ENCODE assay signal across 17 cellular contexts in genomic region chr2:3670941-3671340, GRCh38. TPM values are rescaled to one million over a fixed set of nuclear protein-coding genes. Genes with fewer than 3 reads are reported as not detected.
DNase-seq lines count a peak whose midpoint lies in the region; ATAC-seq and TF ChIP-seq lines count a peak whose summit lies in the region.
"Had no signal": no experiment of that assay in that cellular context is flagged by ENCODE, and none has a peak within 500 bp of the region (broad histone marks: within the 10 kb centered on the region; RNA-seq: fewer than 3 reads in every experiment).

No MANE protein-coding gene starts in this region.

- TF ChIP-seq CTCF in esophagus muscularis mucosa (IDR thresholded peaks at IDR 0.05) (no peak), osteocyte (IDR thresholded peaks at IDR 0.05) (no peak)

- H3K36me3 ChIP-seq in esophagus muscularis mucosa = no peaks in the 10 kb centered on the region
- H3K36me3 ChIP-seq: BLaER1 treated with 17β-estradiol and CSF1 and Interleukin-3, amounts not matched to agents 10 nM and 100 nM; HAP-1 had no signal

- no peak for ATAC-seq in T-helper 17 cell
- ATAC-seq in GM21447 (IDR thresholded peaks at IDR 0.05; ENCODE audit: unreplicated experiment) = no peak
- ATAC-seq: CD8-positive, alpha-beta T cell had no signal

- H3K36me3 Mint-ChIP-seq in osteocyte (ENCODE audit: unreplicated experiment) (no peaks in the 10 kb centered on the region), T-helper 17 cell (ENCODE audit: low read depth) (peaks cover 3% of the 10 kb centered on the region)
- H3K36me3 Mint-ChIP-seq: CD8-positive, alpha-beta T cell had no signal

- H3K4me1 Mint-ChIP-seq in osteocyte (ENCODE audit: unreplicated experiment) (no peaks in the 10 kb centered on the region), T-helper 17 cell (peaks cover 3% of the 10 kb centered on the region)
- H3K4me1 Mint-ChIP-seq: B cell had no signal

- no peak for TF ChIP-seq EP300 in esophagus muscularis mucosa (IDR thresholded peaks at IDR 0.05)

- H3K4me3 Mint-ChIP-seq in osteocyte (ENCODE audit: unreplicated experiment) (no peak overlapping the region), T-helper 17 cell (no peak overlapping the region)
- H3K4me3 Mint-ChIP-seq: B cell; CD8-positive, alpha-beta T cell had no signal

- H3K4me3 ChIP-seq in esophagus muscularis mucosa = no peak overlapping the region
- H3K4me3 ChIP-seq: BLaER1 treated with 17β-estradiol and CSF1 and Interleukin-3, amounts not matched to agents 10 nM and 100 nM; GM23248; HAP-1 had no signal

- 78% methylated on average over 11 of the region's 11 CpGs for WGBS in esophagus muscularis mucosa

- intact Hi-C loops in esophagus muscularis mucosa (cut with DNase I) = no loop called here

- peak; percentile 49 for DNase-seq in activated effector memory CD4-positive, alpha-beta T cell treated with anti-CD3 and anti-CD28 coated beads, Interleukin-2, amount 50 U/mL, for 16 hours
- no peak for DNase-seq in activated effector memory CD4-positive, alpha-beta T cell treated with Interleukin-2 at 50 U/mL for 16 hours
- DNase-seq in esophagus muscularis mucosa (ENCODE audit: extremely low spot score) (peak; percentile 79), osteocyte (ENCODE audit: extremely low spot score, unreplicated experiment) (peak; percentile 73), T-helper 17 cell (no peak), RPMI8226 (no peak)
- DNase-seq: 8988T, Calu3, GM23248 had no signal

- no peak overlapping the region for H3K27ac ChIP-seq in esophagus muscularis mucosa (replicated peaks in 1 of 4)
- H3K27ac ChIP-seq: BLaER1 treated with 17β-estradiol and CSF1 and Interleukin-3, amounts not matched to agents 10 nM and 100 nM; GM23248 had no signal

- no peaks in the 10 kb centered on the region for H3K9me3 Mint-ChIP-seq in osteocyte (ENCODE audit: unreplicated experiment)
- H3K9me3 Mint-ChIP-seq: CD8-positive, alpha-beta T cell had no signal

- no peaks in the 10 kb centered on the region for H3K27me3 Mint-ChIP-seq in osteocyte (ENCODE audit: unreplicated experiment)
- H3K27me3 Mint-ChIP-seq in T-helper 17 cell = peaks cover 35% of the 10 kb centered on the region

- H3K9me3 ChIP-seq in esophagus muscularis mucosa (no peaks in the 10 kb centered on the region), T-helper 17 cell (ENCODE audit: control insufficient read depth, low read length, poor library complexity, severe bottlenecking) (no peaks in the 10 kb centered on the region)
- H3K9me3 ChIP-seq: HAP-1 had no signal

- TF ChIP-seq POLR2A in esophagus muscularis mucosa (IDR thresholded peaks at IDR 0.05; ENCODE audit: low read depth) = no peak

- H3K27ac Mint-ChIP-seq in osteocyte (ENCODE audit: unreplicated experiment) (no peak overlapping the region), T-helper 17 cell (no peak overlapping the region)
- H3K27ac Mint-ChIP-seq: B cell; CD8-positive, alpha-beta T cell had no signal

- H3K4me1 ChIP-seq in esophagus muscularis mucosa = peaks cover 0 to 13% (median 3%) of the 10 kb centered on the region in 4 donors
- H3K4me1 ChIP-seq: HAP-1 had no signal

- H3K27me3 ChIP-seq in esophagus muscularis mucosa = peaks cover 0 to 20% (median 0%) of the 10 kb centered on the region in 4 donors
- H3K27me3 ChIP-seq: BLaER1 treated with 17β-estradiol and CSF1 and Interleukin-3, amounts not matched to agents 10 nM and 100 nM had no signal

RNA-seq across cellular contexts. Expression of gene ALLC, which starts 12.9 kb away (rescaled TPM):
- total RNA-seq in esophagus muscularis mucosa = not detected
- not detected in 2 replicates for total RNA-seq in osteocyte
- not detected for total RNA-seq in T-helper 17 cell
- total RNA-seq: A673; B cell; Calu3; CD8-positive, alpha-beta T cell; GM23248; H4; HT-29 had no signal

RNA-seq across cellular contexts. Expression of gene DCDC2C, which starts 32.4 kb away (rescaled TPM):
- total RNA-seq in esophagus muscularis mucosa = under 1 TPM in 1 of 4 donors, not detected in 3; 0.83 TPM
- not detected in 2 replicates for total RNA-seq in osteocyte
- not detected for total RNA-seq in T-helper 17 cell
- total RNA-seq: B cell; Calu3; CD8-positive, alpha-beta T cell; GM23248; H4; HT-29 had no signal

Comparison
In these comparisons a context has a peak if more than half of its experiments do, and no peak if none do; other contexts are left out.
1. DNase-seq: peak in activated effector memory CD4-positive, alpha-beta T cell treated with anti-CD3 and anti-CD28 coated beads, Interleukin-2, amount 50 U/mL, for 16 hours (single experiment), esophagus muscularis mucosa (single experiment) and osteocyte (single experiment); none in activated effector memory CD4-positive, alpha-beta T cell treated with Interleukin-2 at 50 U/mL for 16 hours (single experiment), T-helper 17 cell (0 of 3) and RPMI8226 (single experiment).